Comparison of ENCODE assay signal across 9 cellular contexts in genomic region chr4:102815981-102816380, GRCh38. TPM values are rescaled to one million over a fixed set of nuclear protein-coding genes. Genes with fewer than 3 reads are reported as not detected.
DNase-seq lines count a peak whose midpoint lies in the region; TF ChIP-seq lines count a peak whose summit lies in the region.
"Had no signal": no experiment of that assay in that cellular context is flagged by ENCODE, and none has a peak within 500 bp of the region (broad histone marks: within the 10 kb centered on the region; RNA-seq: fewer than 3 reads in every experiment).

No MANE protein-coding gene starts in this region.

- no peaks in the 10 kb centered on the region for H3K27me3 ChIP-seq in BE2C
- H3K27me3 ChIP-seq: BLaER1 treated with 17β-estradiol and CSF1 and Interleukin-3, amounts not matched to agents 10 nM and 100 nM had no signal

- peaks cover 66% of the 10 kb centered on the region for H3K4me1 Mint-ChIP-seq in activated CD4-positive, alpha-beta T cell treated with anti-CD3 and anti-CD28 coated beads, Interleukin-2, amount 10 ng/mL, durations not matched to agents 24 days and 14 days

- no peak overlapping the region for H3K4me3 ChIP-seq in fibroblast of pulmonary artery (replicated peaks; ENCODE audit: low read depth, low read length)
- H3K4me3 ChIP-seq in skeletal muscle cell (ENCODE audit: low read depth, low read length), result no peak overlapping the region
- no peak overlapping the region for H3K4me3 ChIP-seq in BE2C (ENCODE audit: low read depth, low read length)
- H3K4me3 ChIP-seq: BLaER1 treated with 17β-estradiol and CSF1 and Interleukin-3, amounts not matched to agents 10 nM and 100 nM had no signal

- H3K9me3 Mint-ChIP-seq in activated CD4-positive, alpha-beta T cell treated with anti-CD3 and anti-CD28 coated beads, Interleukin-2, amount 10 ng/mL, durations not matched to agents 24 days and 14 days, result no peaks in the 10 kb centered on the region

- H3K4me1 ChIP-seq in BE2C, result no peaks in the 10 kb centered on the region; the same call in 1 of the 2 replicates

- H3K27me3 Mint-ChIP-seq in activated CD4-positive, alpha-beta T cell treated with anti-CD3 and anti-CD28 coated beads, Interleukin-2, amount 10 ng/mL, durations not matched to agents 24 days and 14 days, result no peaks in the 10 kb centered on the region

- H3K36me3 Mint-ChIP-seq in activated CD4-positive, alpha-beta T cell treated with anti-CD3 and anti-CD28 coated beads, Interleukin-2, amount 10 ng/mL, durations not matched to agents 24 days and 14 days (ENCODE audit: low read depth), result peaks cover 62% of the 10 kb centered on the region

- peaks cover 43% of the 10 kb centered on the region for H3K36me3 ChIP-seq in BE2C

- TF ChIP-seq CTCF in fibroblast of pulmonary artery (IDR thresholded peaks at IDR 0.05; ENCODE audit: low read length, missing control alignments) (no peak), BE2C (IDR thresholded peaks at IDR 0.05; ENCODE audit: low read depth, low read length) (no peak)

- peak overlapping the region; percentile 78 for H3K27ac Mint-ChIP-seq in activated CD4-positive, alpha-beta T cell treated with anti-CD3 and anti-CD28 coated beads, Interleukin-2, amount 10 ng/mL, durations not matched to agents 24 days and 14 days

- DNase-seq in activated CD4-positive, alpha-beta T cell treated with anti-CD3 and anti-CD28 coated beads, Interleukin-2, amount 10 ng/mL, durations not matched to agents 24 days and 14 days, result no peak
- DNase-seq in activated CD4-positive, alpha-beta T cell treated with anti-CD3 and anti-CD28 coated beads for 48 hours, result no peak
- peak; percentile 67 for DNase-seq in SK-MEL-5 (ENCODE audit: low read depth, low spot score)
- DNase-seq in fibroblast of pulmonary artery (ENCODE audit: low read depth), result peak; percentile 70
- peak; percentile 56 for DNase-seq in skeletal muscle cell (ENCODE audit: low read depth)
- DNase-seq in caudate nucleus (lab: John Stamatoyannopoulos, UW), result no peak
- DNase-seq in middle frontal gyrus (ENCODE audit: extremely low spot score, low spot score), result no peak
- no peak for DNase-seq in BE2C

- H3K27ac ChIP-seq in caudate nucleus (ENCODE audit: low read depth, low read length), result no peak overlapping the region
- H3K27ac ChIP-seq: BLaER1 treated with 17β-estradiol and CSF1 and Interleukin-3, amounts not matched to agents 10 nM and 100 nM had no signal

- H3K9me3 ChIP-seq in BE2C, result no peaks in the 10 kb centered on the region
- H3K9me3 ChIP-seq: BLaER1 treated with 17β-estradiol and CSF1 and Interleukin-3, amounts not matched to agents 10 nM and 100 nM had no signal

- H3K4me3 Mint-ChIP-seq in activated CD4-positive, alpha-beta T cell treated with anti-CD3 and anti-CD28 coated beads, Interleukin-2, amount 10 ng/mL, durations not matched to agents 24 days and 14 days, result peak overlapping the region; percentile 53

- intact Hi-C loops in activated CD4-positive, alpha-beta T cell treated with anti-CD3 and anti-CD28 coated beads, Interleukin-2, amount 10 ng/mL, durations not matched to agents 24 days and 14 days (cut with micrococcal nuclease), result no loop called here

- in situ Hi-C loops in SK-MEL-5 (cut with HindIII; ENCODE audit: low pct_unique_long_range_greater_than_20kb, low sequenced_read_pairs), result no loop called here

RNA-seq across cellular contexts. Expression of gene UBE2D3, which starts 11.4 kb away (rescaled TPM):
- 488 TPM in 2 replicates for total RNA-seq in activated CD4-positive, alpha-beta T cell treated with anti-CD3 and anti-CD28 coated beads, Interleukin-2, amount 10 ng/mL, durations not matched to agents 24 days and 14 days
- 344 and 353 TPM in 2 replicates for total RNA-seq in SK-MEL-5 (2014; rRNA removed; shearing (Covaris generic))
- 218 and 262 TPM in 2 replicates for polyA plus RNA-seq in SK-MEL-5 (2015; cell fraction: cytosol; rRNA removed)
- 390 and 461 TPM in 2 replicates for polyA plus RNA-seq in SK-MEL-5 (2015; cell fraction: nucleus; rRNA removed)
- 250 TPM for polyA plus RNA-seq in BE2C (2012; ENCODE audit: insufficient read depth, insufficient read length, low read depth)

RNA-seq across cellular contexts. Expression of gene CISD2, which starts 52.8 kb away (rescaled TPM):
- 43.9 and 48.5 TPM in 2 replicates for total RNA-seq in activated CD4-positive, alpha-beta T cell treated with anti-CD3 and anti-CD28 coated beads, Interleukin-2, amount 10 ng/mL, durations not matched to agents 24 days and 14 days
- 76.4 and 86.5 TPM in 2 replicates for total RNA-seq in SK-MEL-5 (2014; rRNA removed; shearing (Covaris generic))
- polyA plus RNA-seq in SK-MEL-5 (2015; cell fraction: cytosol; rRNA removed), result 39.8 and 46.1 TPM in 2 replicates
- 6.7 and 9.2 TPM in 2 replicates for polyA plus RNA-seq in SK-MEL-5 (2015; cell fraction: nucleus; rRNA removed)
- 39.9 TPM for polyA plus RNA-seq in BE2C (2012; ENCODE audit: insufficient read depth, insufficient read length, low read depth)

RNA-seq across cellular contexts. Expression of gene MANBA, which starts 55.2 kb away (rescaled TPM):
- 8.2 and 9.4 TPM in 2 replicates for total RNA-seq in activated CD4-positive, alpha-beta T cell treated with anti-CD3 and anti-CD28 coated beads, Interleukin-2, amount 10 ng/mL, durations not matched to agents 24 days and 14 days
- total RNA-seq in SK-MEL-5 (2014; rRNA removed; shearing (Covaris generic)), result 30.6 and 41.7 TPM in 2 replicates
- polyA plus RNA-seq in SK-MEL-5 (2015; cell fraction: cytosol; rRNA removed), result 30.1 and 36.2 TPM in 2 replicates
- 36.1 and 38.6 TPM in 2 replicates for polyA plus RNA-seq in SK-MEL-5 (2015; cell fraction: nucleus; rRNA removed)
- polyA plus RNA-seq in BE2C (2012; ENCODE audit: insufficient read depth, insufficient read length, low read depth), result 4.9 TPM

Comparison
In these comparisons a context has a peak if more than half of its experiments do, and no peak if none do; other contexts are left out.
1. DNase-seq: peak in SK-MEL-5 (single experiment), fibroblast of pulmonary artery (single experiment) and skeletal muscle cell (single experiment); none in activated CD4-positive, alpha-beta T cell treated with anti-CD3 and anti-CD28 coated beads, Interleukin-2, amount 10 ng/mL, durations not matched to agents 24 days and 14 days (single experiment), activated CD4-positive, alpha-beta T cell treated with anti-CD3 and anti-CD28 coated beads for 48 hours (single experiment), caudate nucleus (0 of 61), middle frontal gyrus (single experiment) and BE2C (single experiment).